ENCODE assay signal across 9 cellular contexts in genomic region chr2:207792244-207792785, GRCh38. TPM values are rescaled to one million over a fixed set of nuclear protein-coding genes. Genes with fewer than 3 reads are reported as not detected.
DNase-seq lines count a peak whose midpoint lies in the region; ATAC-seq and TF ChIP-seq lines count a peak whose summit lies in the region.
"Had no signal": no experiment of that assay in that cellular context is flagged by ENCODE, and none has a peak within 500 bp of the region (broad histone marks: within the 10 kb centered on the region; RNA-seq: fewer than 3 reads in every experiment).

No MANE protein-coding gene starts in this region.

- no peaks in the 10 kb centered on the region for H3K9me3 Mint-ChIP-seq in naive thymus-derived CD8-positive, alpha-beta T cell

- DNase-seq in DMS153 (lab: John Stamatoyannopoulos, UW) (peak; percentile 40), IMR-90 (peak; percentile 66), adipocyte (ENCODE audit: low read depth) (peak; percentile 40), right lobe of liver (no peak), GM13976 (ENCODE audit: low spot score) (no peak)
- no peak for DNase-seq in naive thymus-derived CD8-positive, alpha-beta T cell

- 0 out of 2 replicates have a peak, but pooled peaks cover 5% of the 10 kb centered on the region for H3K9me1 ChIP-seq in IMR-90 (ENCODE audit: insufficient read depth, low read length)

- H3K27me3 ChIP-seq in IMR-90 (ENCODE audit: control insufficient read depth, insufficient read depth, low read length): no peaks in the 10 kb centered on the region; the same call in 1 of the 2 replicates
- H3K27me3 ChIP-seq in adipocyte (replicated peaks; ENCODE audit: control insufficient read depth, insufficient read depth, low read length): no peaks in the 10 kb centered on the region
- no peaks in the 10 kb centered on the region for H3K27me3 ChIP-seq in right lobe of liver
- H3K27me3 ChIP-seq: tibial nerve had no signal

- no peaks in the 10 kb centered on the region for H3K9me3 ChIP-seq in IMR-90 (ENCODE audit: control insufficient read depth, insufficient read depth, low read length)
- H3K9me3 ChIP-seq in adipocyte (ENCODE audit: control insufficient read depth, low read length): no peaks in the 10 kb centered on the region
- H3K9me3 ChIP-seq in right lobe of liver: no peaks in the 10 kb centered on the region
- H3K9me3 ChIP-seq: tibial nerve had no signal

- dilution Hi-C loops in IMR-90 (cut with HindIII; ENCODE audit: low sequenced_read_pairs, unreplicated experiment): no loop called here

- H3K27me3 Mint-ChIP-seq in naive thymus-derived CD8-positive, alpha-beta T cell: peaks cover 7 to 12% (median 11%) of the 10 kb centered on the region in 5 donors

- H2AK5ac ChIP-seq in IMR-90 (ENCODE audit: low read depth, low read length): no peak overlapping the region

- in situ Hi-C loops in IMR-90 (cut with MboI; ENCODE audit: low sequenced_read_pairs) (no loop called here), GM13976 (cut with MboI; ENCODE audit: low sequenced_read_pairs, unreplicated experiment) (no loop called here)

- intact Hi-C loops in IMR-90 (cut with micrococcal nuclease) (no loop called here), right lobe of liver (cut with DNase I) (no loop called here)

- TF ChIP-seq CTCF in IMR-90 (conservative IDR thresholded peaks at IDR 0.05; ENCODE audit: low read depth, low read length): no peak
- no peak for TF ChIP-seq CTCF in right lobe of liver (IDR thresholded peaks at IDR 0.05)
- no peak for TF ChIP-seq CTCF in GM13976 (IDR thresholded peaks at IDR 0.05; ENCODE audit: borderline replicate concordance, control extremely low read depth, extremely low read depth, insufficient read depth, missing control alignments)

- H4K8ac ChIP-seq in IMR-90 (ENCODE audit: low read depth in 2 of 2, low read length in 2 of 2): peak overlapping the region; percentile 86 to 90

- H3K27ac ChIP-seq in IMR-90 (ENCODE audit: insufficient read depth, low read length): no peak overlapping the region
- peak overlapping the region in 2 of 3 donors; percentile 16 to 18 for H3K27ac ChIP-seq in right lobe of liver
- H3K27ac ChIP-seq: tibial nerve had no signal

- peak overlapping the region; percentile 69 for H4K5ac ChIP-seq in IMR-90 (ENCODE audit: low read depth, low read length)

- H3K4me3 Mint-ChIP-seq in naive thymus-derived CD8-positive, alpha-beta T cell: no peak overlapping the region

- H3K4me1 ChIP-seq in IMR-90 (ENCODE audit: control insufficient read depth, insufficient read depth, low read length): peaks cover 7% of the 10 kb centered on the region
- H3K4me1 ChIP-seq in adipocyte (ENCODE audit: control insufficient read depth, insufficient read depth, low read length): peaks cover 23% of the 10 kb centered on the region
- peaks cover 0 to 18% (median 11%) of the 10 kb centered on the region in 4 donors for H3K4me1 ChIP-seq in right lobe of liver

- H2BK15ac ChIP-seq in IMR-90 (ENCODE audit: low read depth, low read length): peak overlapping the region; percentile 66; the same call in 1 of the 3 replicates

- H4K91ac ChIP-seq in IMR-90 (ENCODE audit: insufficient read depth, low read depth, low read length): peak overlapping the region; percentile 84

- CTCF ChIA-PET in IMR-90 (lab: Yijun Ruan, JAX): interaction anchor here (1.2 kb wide), 1 partner anchor 9 kb away, joined by 5 read pairs; no protein-coding TSS in a partner anchor

- H3K4me1 Mint-ChIP-seq in naive thymus-derived CD8-positive, alpha-beta T cell: peaks cover 0 to 3% (median 0%) of the 10 kb centered on the region in 4 donors

- H2BK120ac ChIP-seq in IMR-90 (ENCODE audit: low read depth, low read length): peak overlapping the region; percentile 82

- peak overlapping the region; percentile 75 for H2AK9ac ChIP-seq in IMR-90 (replicated peaks; ENCODE audit: low read depth, low read length, poor library complexity)

- BruUV-seq in IMR-90 (replicated peaks; lab: Mats Ljungman, UMichigan): no TSS peak

- H2BK20ac ChIP-seq in IMR-90 (ENCODE audit: low read depth, low read length): peak overlapping the region; percentile 75

- H3K4me3 ChIP-seq in IMR-90 (ENCODE audit: insufficient read depth, low read depth, low read length): no peak overlapping the region
- no peak overlapping the region for H3K4me3 ChIP-seq in adipocyte (ENCODE audit: low read length)
- no peak overlapping the region for H3K4me3 ChIP-seq in right lobe of liver
- H3K4me3 ChIP-seq: tibial nerve had no signal

- no peak overlapping the region for H3K4me2 ChIP-seq in IMR-90 (ENCODE audit: low read depth, low read length)

- H3K27ac Mint-ChIP-seq in naive thymus-derived CD8-positive, alpha-beta T cell: no peak overlapping the region

- H3K56ac ChIP-seq in IMR-90 (ENCODE audit: extremely low read depth, insufficient read depth, low read length): no peak overlapping the region

- H4K20me1 ChIP-seq in IMR-90 (ENCODE audit: insufficient read depth, low read length): no peaks in the 10 kb centered on the region

- no peak for TF ChIP-seq RAD21 in IMR-90 (IDR thresholded peaks at IDR 0.05; ENCODE audit: low read length)

- no peaks in the 10 kb centered on the region for H3K36me3 Mint-ChIP-seq in naive thymus-derived CD8-positive, alpha-beta T cell

- H3K4ac ChIP-seq in IMR-90 (ENCODE audit: low read depth, low read length): peak overlapping the region; percentile 49

- no peaks in the 10 kb centered on the region for H3K36me3 ChIP-seq in IMR-90 (ENCODE audit: control insufficient read depth, insufficient read depth, low read length)
- no peaks in the 10 kb centered on the region for H3K36me3 ChIP-seq in adipocyte (ENCODE audit: control insufficient read depth, insufficient read depth, low read length, severe bottlenecking)
- no peaks in the 10 kb centered on the region for H3K36me3 ChIP-seq in right lobe of liver
- H3K36me3 ChIP-seq: tibial nerve had no signal

- 83% methylated on average over 1 of the region's 6 CpGs; no CpG with 5 or more reads in 1 of the 2 experiments for WGBS in IMR-90 (ENCODE audit: extremely low coverage in 2 of 2, insufficient read length in 1 of 2), 2 experiments
- WGBS in right lobe of liver (ENCODE audit: insufficient coverage, low coverage, low lambda C conversion rate, missing lambda C conversion rate): 57% methylated on average over 6 of the region's 6 CpGs

- peak overlapping the region; percentile 94 for H2AFZ ChIP-seq in IMR-90 (replicated peaks; ENCODE audit: low read length, poor library complexity)

- ATAC-seq in IMR-90 (ENCODE audit: low read depth) (peak; percentile 88), right lobe of liver (peak; percentile 49 to 72 (median 62)), GM19035 (IDR thresholded peaks at IDR 0.05; ENCODE audit: unreplicated experiment) (no peak), GM21723 (IDR thresholded peaks at IDR 0.05; ENCODE audit: unreplicated experiment) (no peak)
- ATAC-seq in naive thymus-derived CD8-positive, alpha-beta T cell: no peak

- no peak for TF ChIP-seq POLR2A in IMR-90 (IDR thresholded peaks at IDR 0.05; ENCODE audit: low read depth, low read length)
- no peak for TF ChIP-seq POLR2A in right lobe of liver (IDR thresholded peaks at IDR 0.05)

- POLR2A ChIA-PET in IMR-90 (lab: Charles Lee; ENCODE audit: unreplicated experiment): no interaction called here
- POLR2A ChIA-PET in naive thymus-derived CD8-positive, alpha-beta T cell (lab: Charles Lee): interaction anchor here (0.7 kb wide), 1 partner anchor 10 kb away, joined by 7 read pairs; no protein-coding TSS in a partner anchor

- no peaks in the 10 kb centered on the region for H3K79me1 ChIP-seq in IMR-90 (ENCODE audit: low read depth in 1 of 2, low read length in 2 of 2)

- H3K23ac ChIP-seq in IMR-90 (ENCODE audit: low read depth, low read length): peak overlapping the region; percentile 41; the same call in 1 of the 2 replicates

- H3K9ac ChIP-seq in IMR-90 (ENCODE audit: low read depth, low read length): no peak overlapping the region
- no peak overlapping the region for H3K9ac ChIP-seq in adipocyte (ENCODE audit: low read length)

- H2BK5ac ChIP-seq in IMR-90 (ENCODE audit: low read depth, low read length, poor library complexity, severe bottlenecking): no peak overlapping the region

- peak overlapping the region; percentile 85 for H3K14ac ChIP-seq in IMR-90 (replicated peaks; ENCODE audit: low read depth, low read length)

- peak overlapping the region; percentile 3 for H3K18ac ChIP-seq in IMR-90 (ENCODE audit: low read depth, low read length)

TF ChIP-seq in IMR-90, 13 proteins besides CTCF, POLR2A, EP300 and RAD21:
- TF ChIP-seq MAFK (IDR thresholded peaks at IDR 0.05; ENCODE audit: low read depth, low read length) (no peak), CEBPB (IDR thresholded peaks at IDR 0.05; ENCODE audit: low read depth, low read length) (no peak), MAZ (IDR thresholded peaks at IDR 0.05; ENCODE audit: borderline replicate concordance, low read depth, low read length) (peak; percentile 26; the same call in 1 of the 2 replicates), NFE2L2 (IDR thresholded peaks at IDR 0.05; ENCODE audit: low read depth, low read length) (no peak), CHD1 (IDR thresholded peaks at IDR 0.05; ENCODE audit: low read depth, low read length) (no peak)

RNA-seq across cellular contexts. Expression of gene FZD5, which starts 22.6 kb away (rescaled TPM):
- total RNA-seq in IMR-90 (2012; rRNA removed) (under 0.01 TPM in 2 replicates), right lobe of liver (10 to 100 TPM; 18.5 to 37.4 (median 29.3) TPM)
- 0.09 and 0.11 TPM in 2 replicates for polyA plus RNA-seq in IMR-90 (2012; rRNA removed)
- polyA plus RNA-seq in IMR-90 (2012; cell fraction: cytosol; rRNA removed): 0.06 and 0.09 TPM in 2 replicates
- polyA plus RNA-seq in IMR-90 (2012; cell fraction: nucleus; rRNA removed; ENCODE audit: low replicate concordance): 0.08 and 0.11 TPM in 2 replicates
- under 1 TPM; 0.27 to 0.39 TPM for total RNA-seq in naive thymus-derived CD8-positive, alpha-beta T cell
- polyA plus RNA-seq in naive thymus-derived CD8-positive, alpha-beta T cell: under 1 TPM in 2 of 3 donors, not detected in 1; 0.02 to 0.13 TPM

Comparison
In these comparisons a context has a peak if more than half of its experiments do, and no peak if none do; other contexts are left out.
1. DNase-seq: peak in DMS153 (single experiment), IMR-90 (single experiment) and adipocyte (single experiment); none in right lobe of liver (0 of 3), GM13976 (single experiment) and naive thymus-derived CD8-positive, alpha-beta T cell (0 of 10).
2. ATAC-seq: peak in IMR-90 (single experiment) and right lobe of liver (4 of 4); none in GM19035 (single experiment), naive thymus-derived CD8-positive, alpha-beta T cell (0 of 2) and GM21723 (single experiment).
3. RNA of gene FZD5, which starts 22.6 kb away (total RNA-seq): 18.5 to 37.4 TPM in right lobe of liver; 0.27 to 0.39 TPM in naive thymus-derived CD8-positive, alpha-beta T cell and under 0.01 TPM in IMR-90; every median in the first group is over 10 times any median in the second.